In genomic region chr14:100020623-100021022, GRCh38 we compare ENCODE assay signal across 15 cellular contexts. TPM values are rescaled to one million over a fixed set of nuclear protein-coding genes. Genes with fewer than 3 reads are reported as not detected.
DNase-seq lines count a peak whose midpoint lies in the region; ATAC-seq, FAIRE-seq and TF ChIP-seq lines count a peak whose summit lies in the region.
"Had no signal": no experiment of that assay in that cellular context is flagged by ENCODE, and none has a peak within 500 bp of the region (broad histone marks: within the 10 kb centered on the region; RNA-seq: fewer than 3 reads in every experiment).

No MANE protein-coding gene starts in this region.

- 5% methylated on average over 7 of the region's 7 CpGs for WGBS in HepG2 (ENCODE audit: low lambda C conversion rate)
- 67% methylated on average over 7 of the region's 7 CpGs for WGBS in right lobe of liver (ENCODE audit: insufficient coverage, low coverage, low lambda C conversion rate, missing lambda C conversion rate)

- H3K79me2 ChIP-seq in HepG2 (ENCODE audit: insufficient read depth, low read length): peaks cover 6% of the 10 kb centered on the region

- POLR2A ChIA-PET in HepG2 (lab: Yijun Ruan, JAX): no interaction called here

- DNase-seq in HepG2 (ENCODE audit: low spot score): peak; percentile 78
- no peak for DNase-seq in right lobe of liver
- no peak for DNase-seq in mesothelial cell of epicardium (ENCODE audit: low spot score in 2 of 2, unreplicated experiment in 2 of 2)
- DNase-seq in progenitor cell of endocrine pancreas (ENCODE audit: low spot score, unreplicated experiment): no peak
- no peak for DNase-seq in LoVo (ENCODE audit: low spot score)
- DNase-seq in HTR-8/SVneo (ENCODE audit: insufficient read length, low spot score): no peak
- DNase-seq in NCI-H1092 treated with DMSO at 0.1 percent for 48 hours (lab: John Stamatoyannopoulos, UW): no peak
- no peak for DNase-seq in mucosa of gallbladder (ENCODE audit: low spot score)
- DNase-seq: DMS79 treated with DMSO at 0.1 percent for 48 hours, GDM1, NCI-H1436 treated with DMSO at 0.1 percent for 48 hours, NCI-H345, NCI-H526 treated with DMSO at 0.1 percent for 48 hours had no signal

- peak overlapping the region; percentile 52 for H3K4me3 Mint-ChIP-seq in mesothelial cell of epicardium
- peak overlapping the region; percentile 9 for H3K4me3 Mint-ChIP-seq in progenitor cell of endocrine pancreas (ENCODE audit: low read depth)

- intact Hi-C loops in HepG2 (cut with micrococcal nuclease; ENCODE audit: unreplicated experiment) (no loop called here), right lobe of liver (cut with DNase I) (no loop called here)

- no TSS peak for BruUV-seq in HepG2 (replicated peaks; lab: Mats Ljungman, UMichigan)

- TF ChIP-seq RAD21 in HepG2 (CRISPR knock-in tag; IDR thresholded peaks at IDR 0.05): no peak

- H3K4me2 ChIP-seq in HepG2 (ENCODE audit: low read depth, low read length): peak overlapping the region; percentile 92

- H3K9me3 Mint-ChIP-seq in mesothelial cell of epicardium: no peaks in the 10 kb centered on the region
- no peaks in the 10 kb centered on the region for H3K9me3 Mint-ChIP-seq in progenitor cell of endocrine pancreas (ENCODE audit: low read depth)

- H3K27ac ChIP-seq in HepG2 (ENCODE audit: extremely low read length, insufficient read depth, low read length): peak overlapping the region; percentile 49
- no peak overlapping the region for H3K27ac ChIP-seq in right lobe of liver
- H3K27ac ChIP-seq: RWPE1 had no signal

- CTCF ChIA-PET in HepG2 (lab: Yijun Ruan, JAX; ENCODE audit: low intra/inter-chr PET ratio, low total read pairs): no interaction called here

- H3K4me1 Mint-ChIP-seq in mesothelial cell of epicardium (peaks cover 67% of the 10 kb centered on the region), progenitor cell of endocrine pancreas (ENCODE audit: low read depth) (peaks cover 53% of the 10 kb centered on the region)

- ATAC-seq in HepG2: peak; percentile 14
- ATAC-seq in right lobe of liver: no peak
- ATAC-seq: HCT116 had no signal

- peaks cover 6% of the 10 kb centered on the region; the same call in 1 of the 2 replicates for H4K20me1 ChIP-seq in HepG2 (ENCODE audit: insufficient read depth, low read length)

- no peak overlapping the region for H2AFZ ChIP-seq in HepG2 (ENCODE audit: low read length)

- H3K4me3 ChIP-seq in HepG2 (replicated peaks in 1 of 3; ENCODE audit: insufficient read depth in 1 of 3, low read depth in 2 of 3, low read length in 3 of 3) (peak overlapping the region; percentile 44 to 52 (median 44); a peak in 5 of 6 replicates), right lobe of liver (no peak overlapping the region)

- H3K27ac Mint-ChIP-seq in mesothelial cell of epicardium: peak overlapping the region; percentile 95
- peak overlapping the region; percentile 94 for H3K27ac Mint-ChIP-seq in progenitor cell of endocrine pancreas

- TF ChIP-seq EP300 in HepG2 (IDR thresholded peaks at IDR 0.05; ENCODE audit: low read depth in 2 of 2, low read length in 2 of 2) (no peak), HepG2 (CRISPR knock-in tag; IDR thresholded peaks at IDR 0.05; ENCODE audit: borderline replicate concordance) (no peak)

- no peaks in the 10 kb centered on the region for H3K27me3 ChIP-seq in HepG2 (ENCODE audit: control insufficient read depth in 1 of 2, insufficient read depth in 2 of 2, low read length in 2 of 2)
- H3K27me3 ChIP-seq in right lobe of liver: no peaks in the 10 kb centered on the region

- H3K36me3 ChIP-seq in HepG2 (replicated peaks in 1 of 2; ENCODE audit: control insufficient read depth in 1 of 2, insufficient read depth in 2 of 2, low read length in 2 of 2) (no peaks in the 10 kb centered on the region), right lobe of liver (no peaks in the 10 kb centered on the region)

- TF ChIP-seq POLR2A in HepG2 (IDR thresholded peaks at IDR 0.05; ENCODE audit: insufficient read depth in 1 of 2, low read depth in 2 of 2, low read length in 2 of 2): no peak
- no peak for TF ChIP-seq POLR2A in right lobe of liver (IDR thresholded peaks at IDR 0.05)

- H3K4me1 ChIP-seq in HepG2 (ENCODE audit: insufficient read depth, low read length) (peaks cover 67% of the 10 kb centered on the region), right lobe of liver (peaks cover 0 to 17% (median 4%) of the 10 kb centered on the region in 4 donors)

- H3K36me3 Mint-ChIP-seq in mesothelial cell of epicardium (no peaks in the 10 kb centered on the region), progenitor cell of endocrine pancreas (ENCODE audit: insufficient read depth) (no peaks in the 10 kb centered on the region)

- TF ChIP-seq CTCF in HepG2 (CRISPR knock-in tag; IDR thresholded peaks at IDR 0.05) (no peak), right lobe of liver (IDR thresholded peaks at IDR 0.05) (no peak), mesothelial cell of epicardium (IDR thresholded peaks at IDR 0.05; ENCODE audit: unreplicated experiment) (no peak), progenitor cell of endocrine pancreas (IDR thresholded peaks at IDR 0.05; ENCODE audit: unreplicated experiment) (no peak)

- peak; percentile 53 for FAIRE-seq in HepG2 (lab: Jason Lieb, UNC)
- FAIRE-seq in HTR-8/SVneo (lab: Jason Lieb, UNC): no peak

- H3K27me3 Mint-ChIP-seq in mesothelial cell of epicardium (ENCODE audit: low read depth): no peaks in the 10 kb centered on the region
- H3K27me3 Mint-ChIP-seq in progenitor cell of endocrine pancreas: no peaks in the 10 kb centered on the region

- in situ Hi-C loops in HepG2 (cut with HindIII; ENCODE audit: extremely low pct_ligation_motif_present, low pct_unique_long_range_greater_than_20kb): loop anchor here (5.0 kb wide), 1 partner anchor 38 kb away; no protein-coding TSS in a partner anchor

- H3K9me3 ChIP-seq in HepG2 (ENCODE audit: low read length) (no peaks in the 10 kb centered on the region), right lobe of liver (no peaks in the 10 kb centered on the region)

- peak overlapping the region; percentile 42; the same call in 1 of the 2 replicates for H3K9ac ChIP-seq in HepG2 (ENCODE audit: insufficient read depth, low read depth, low read length)

TF ChIP-seq in HepG2, 621 proteins besides CTCF, POLR2A, EP300 and RAD21 (continues in another document):
- TF ChIP-seq MAF1 (CRISPR knock-in tag; IDR thresholded peaks at IDR 0.05; ENCODE audit: borderline replicate concordance): no peak
- TF ChIP-seq ZGPAT (CRISPR knock-in tag; IDR thresholded peaks at IDR 0.05): no peak
- TF ChIP-seq ZNF691 (CRISPR knock-in tag; IDR thresholded peaks at IDR 0.05; ENCODE audit: borderline replicate concordance, low read depth): no peak
- TF ChIP-seq TCF7 (IDR thresholded peaks at IDR 0.05; ENCODE audit: low read depth): no peak; the same call in 1 of the 2 replicates
- no peak for TF ChIP-seq ZC3H4 (CRISPR knock-in tag; IDR thresholded peaks at IDR 0.05; ENCODE audit: borderline replicate concordance)
- TF ChIP-seq BRD4 (CRISPR knock-in tag; IDR thresholded peaks at IDR 0.05): no peak

RNA-seq across cellular contexts. Expression of gene EVL, which starts 44.6 kb away (rescaled TPM):
- total RNA-seq in HepG2 (2016; rRNA removed; fragmentation: Illumina TruSeq; extraction: Trizol) (10.5 and 15.1 TPM in 2 replicates), right lobe of liver (100 to 1,000 TPM in 2 of 6 experiments, 10 to 100 TPM in 4; 23.6 to 162 (median 68.4) TPM), mesothelial cell of epicardium (244 to 250 TPM (median 244 TPM) in 3 replicates), progenitor cell of endocrine pancreas (207 and 216 TPM in 2 replicates), mucosa of gallbladder (89.1 TPM)
- total RNA-seq in HepG2 (2016; cell fraction: cytosol; rRNA removed; fragmentation: Illumina TruSeq; extraction: Trizol; ENCODE audit: low read depth): 23.1 and 32.6 TPM in 2 replicates
- 10.2 and 17.0 TPM in 2 replicates for total RNA-seq in HepG2 (2016; cell fraction: insoluble cytoplasmic fraction; rRNA removed; fragmentation: Illumina TruSeq; extraction: Trizol)
- total RNA-seq in HepG2 (2016; cell fraction: membrane; rRNA removed; fragmentation: Illumina TruSeq; extraction: Trizol): 35.4 and 40.2 TPM in 2 replicates
- 23.3 and 27.6 TPM in 2 replicates for total RNA-seq in HepG2 (2016; cell fraction: nucleus; rRNA removed; fragmentation: Illumina TruSeq; extraction: Trizol)
- 28.7 and 31.2 TPM in 2 replicates for polyA plus RNA-seq in HepG2 (2011; rRNA removed)
- polyA plus RNA-seq in HepG2 (2011; cell fraction: cytosol; rRNA removed): 12.0 and 12.7 TPM in 2 replicates
- 124 and 138 TPM in 2 replicates for polyA plus RNA-seq in HepG2 (2011; cell fraction: nucleus; rRNA removed)
- 29.8 and 33.6 TPM in 2 replicates for polyA plus RNA-seq in HepG2 (2012)
- polyA plus RNA-seq in HepG2 (2016; cell fraction: cytosol; fragmentation: Illumina TruSeq; extraction: Trizol; ENCODE audit: low read depth): 101 and 109 TPM in 2 replicates
- 23.4 and 35.8 TPM in 2 replicates for polyA plus RNA-seq in HepG2 (2016; cell fraction: insoluble cytoplasmic fraction; fragmentation: Illumina TruSeq; extraction: Trizol; ENCODE audit: low read depth)
- 114 and 115 TPM in 2 replicates for polyA plus RNA-seq in HepG2 (2016; cell fraction: membrane; fragmentation: Illumina TruSeq; extraction: Trizol; ENCODE audit: low read depth)
- 87.0 and 99.6 TPM in 2 replicates for polyA plus RNA-seq in HepG2 (2016; cell fraction: nucleus; fragmentation: Illumina TruSeq; extraction: Trizol; ENCODE audit: insufficient read depth, low read depth)
- 11.3 and 23.0 TPM in 2 replicates for polyA minus RNA-seq in HepG2 (2011; rRNA and poly(A)+ RNA removed; ENCODE audit: low replicate concordance)
- 13.0 and 14.0 TPM in 2 replicates for polyA minus RNA-seq in HepG2 (2011; cell fraction: cytosol; rRNA and poly(A)+ RNA removed)
- 31.1 and 31.2 TPM in 2 replicates for polyA minus RNA-seq in HepG2 (2011; cell fraction: nucleus; rRNA and poly(A)+ RNA removed)

Comparison
In these comparisons a context has a peak if more than half of its experiments do, and no peak if none do; other contexts are left out.
1. H3K4me3 ChIP-seq: peak in HepG2 (3 of 3); none in right lobe of liver (0 of 3).